Comparison of ENCODE assay signal across 1 cellular context in genomic region chrX:42220083-42220482, GRCh38.
TF ChIP-seq lines count a peak whose summit lies in the region.

No MANE protein-coding gene starts in this region.

TF ChIP-seq in HepG2, 621 proteins besides CTCF, POLR2A, EP300 and RAD21 (continued from another document):
- TF ChIP-seq HINFP (CRISPR knock-in tag; IDR thresholded peaks at IDR 0.05; ENCODE audit: low read depth) (no peak), SIX4 (CRISPR knock-in tag; IDR thresholded peaks at IDR 0.05) (no peak), ZNF281 (CRISPR knock-in tag; IDR thresholded peaks at IDR 0.05; ENCODE audit: borderline replicate concordance) (no peak), ZNF761 (CRISPR knock-in tag; conservative IDR thresholded peaks at IDR 0.05) (no peak), TAF1 (CRISPR knock-in tag; IDR thresholded peaks at IDR 0.05) (no peak)
